In the genomic region with DNA sequence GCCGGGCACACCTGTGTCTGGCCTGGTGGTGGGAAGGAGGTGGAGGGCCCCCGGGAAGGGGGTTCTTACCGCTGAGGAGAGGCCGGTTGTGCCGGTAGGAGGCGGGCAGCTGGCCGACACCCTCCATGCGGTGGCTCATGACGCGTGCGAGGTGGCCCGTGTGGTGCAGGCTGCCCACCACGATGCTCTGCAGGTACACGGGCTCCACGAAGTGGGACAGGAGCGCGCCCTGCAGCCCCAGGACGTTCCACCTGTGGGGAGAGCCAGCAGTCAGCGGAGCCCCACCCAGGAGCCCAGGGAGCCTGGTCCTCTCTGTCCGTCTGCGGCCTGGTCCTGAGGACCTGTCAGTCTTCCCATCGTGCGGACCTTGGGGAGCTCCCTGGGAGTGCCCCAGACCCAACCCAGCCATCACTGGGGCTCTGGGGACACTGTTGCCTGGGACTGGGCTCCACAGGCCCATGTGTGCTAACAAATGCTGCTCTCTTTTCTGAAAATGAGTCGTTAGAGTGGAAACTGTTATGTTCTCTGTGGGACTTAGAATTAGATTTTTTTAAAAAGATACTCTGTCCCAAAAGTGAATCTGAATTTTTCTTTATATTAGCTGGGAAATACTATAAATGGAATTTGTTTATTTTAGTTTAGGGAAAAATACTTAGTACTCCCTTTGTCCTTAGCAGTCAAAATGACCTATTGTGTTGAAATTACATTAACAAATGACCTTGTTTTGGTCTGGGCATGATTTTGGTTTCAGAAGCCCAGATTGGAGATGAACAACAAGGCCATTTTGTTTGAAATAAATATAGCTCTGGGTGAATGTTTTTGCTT, we compare ENCODE assay signal across 17 cellular contexts.
A peak's percentile ranks its signal among the peaks of the same experiment; 100 is the strongest.
DNase-seq lines count a peak whose midpoint lies in the region; ATAC-seq and TF ChIP-seq lines count a peak whose summit lies in the region.
"Had no signal": no experiment of that assay in that cellular context is flagged by ENCODE, and none has a peak within 500 bp of the region (broad histone marks: within the 10 kb centered on the region; RNA-seq: fewer than 3 reads in every experiment).

No MANE protein-coding gene starts in this region.

- no peaks in the 10 kb centered on the region for H3K9me3 Mint-ChIP-seq in osteocyte (ENCODE audit: unreplicated experiment)
- no peaks in the 10 kb centered on the region for H3K9me3 Mint-ChIP-seq in stimulated activated naive B cell treated with anti-CD40 and anti-IgM and Interleukin-4, amounts not matched to agents 10 μg/mL and 1 μg/mL and 100 μg/mL, for 72 hours
- no peaks in the 10 kb centered on the region for H3K9me3 Mint-ChIP-seq in MCF 10A (ENCODE audit: unreplicated experiment)
- H3K9me3 Mint-ChIP-seq: CD4-positive, alpha-beta memory T cell had no signal

- DNase-seq in activated CD8-positive, alpha-beta memory T cell treated with anti-CD3 and anti-CD28 coated beads, Interleukin-2, amount 50 U/mL, for 48 hours, result peak; percentile 33
- DNase-seq in globus pallidus (ENCODE audit: low spot score) (peak; percentile 91), osteocyte (ENCODE audit: extremely low spot score, unreplicated experiment) (peak; percentile 83), MCF 10A (ENCODE audit: unreplicated experiment) (no peak), NCI-H146 treated with DMSO at 0.1 percent for 48 hours (lab: John Stamatoyannopoulos, UW; ENCODE audit: unreplicated experiment) (no peak), GDM1 (lab: John Stamatoyannopoulos, UW) (no peak)
- no peak for DNase-seq in stimulated activated naive B cell treated with anti-CD40 and anti-IgM and Interleukin-4, amounts not matched to agents 10 μg/mL and 1 μg/mL and 100 μg/mL, for 72 hours
- DNase-seq: activated CD4-positive, alpha-beta T cell treated with anti-CD3 and anti-CD28 coated beads for 1 hour; activated effector memory CD4-positive, alpha-beta T cell treated with anti-CD3 and anti-CD28 coated beads, Interleukin-2, amount 50 U/mL, for 16 hours; CD4-positive, alpha-beta memory T cell; esophagus squamous epithelium; NCI-H2081 treated with DMSO at 0.1 percent for 48 hours; stimulated activated CD4-positive, alpha-beta T cell treated with anti-CD3 and anti-CD28 coated beads, Interleukin-4, amount 100 ng/mL, for 1 hour had no signal

- CTCF ChIA-PET in MCF 10A (lab: Yijun Ruan, JAX), result no interaction called here

- H3K4me1 Mint-ChIP-seq in osteocyte (ENCODE audit: unreplicated experiment), result peaks cover 10% of the 10 kb centered on the region
- no peaks in the 10 kb centered on the region for H3K4me1 Mint-ChIP-seq in stimulated activated naive B cell treated with anti-CD40 and anti-IgM and Interleukin-4, amounts not matched to agents 10 μg/mL and 1 μg/mL and 100 μg/mL, for 72 hours
- no peaks in the 10 kb centered on the region for H3K4me1 Mint-ChIP-seq in MCF 10A (ENCODE audit: insufficient read depth, unreplicated experiment)
- H3K4me1 Mint-ChIP-seq: CD4-positive, alpha-beta memory T cell had no signal

- BruUV-seq in MCF 10A (replicated peaks; lab: Mats Ljungman, UMichigan), result no TSS peak

- TF ChIP-seq CTCF in osteocyte (IDR thresholded peaks at IDR 0.05) (no peak), MCF 10A (IDR thresholded peaks at IDR 0.05; ENCODE audit: unreplicated experiment) (no peak)

- H3K27me3 Mint-ChIP-seq in osteocyte (ENCODE audit: unreplicated experiment), result peaks cover 22% of the 10 kb centered on the region
- peaks cover 7 to 12% of the 10 kb centered on the region in 2 donors for H3K27me3 Mint-ChIP-seq in stimulated activated naive B cell treated with anti-CD40 and anti-IgM and Interleukin-4, amounts not matched to agents 10 μg/mL and 1 μg/mL and 100 μg/mL, for 72 hours
- H3K27me3 Mint-ChIP-seq in MCF 10A (ENCODE audit: insufficient read depth, unreplicated experiment), result peaks cover 34% of the 10 kb centered on the region

- ATAC-seq in stimulated activated naive B cell treated with anti-CD40 and anti-IgM and Interleukin-4, amounts not matched to agents 10 μg/mL and 1 μg/mL and 100 μg/mL, for 72 hours (replicated peaks), result no peak
- ATAC-seq: heart left ventricle had no signal

- intact Hi-C loops in MCF 10A (cut with micrococcal nuclease), result no loop called here

- POLR2A ChIA-PET in MCF 10A (lab: Yijun Ruan, JAX), result no interaction called here

- H3K4me3 Mint-ChIP-seq in osteocyte (ENCODE audit: unreplicated experiment), result no peak overlapping the region
- no peak overlapping the region for H3K4me3 Mint-ChIP-seq in stimulated activated naive B cell treated with anti-CD40 and anti-IgM and Interleukin-4, amounts not matched to agents 10 μg/mL and 1 μg/mL and 100 μg/mL, for 72 hours
- no peak overlapping the region for H3K4me3 Mint-ChIP-seq in MCF 10A (ENCODE audit: unreplicated experiment)
- H3K4me3 Mint-ChIP-seq: CD4-positive, alpha-beta memory T cell had no signal

- H3K36me3 Mint-ChIP-seq in osteocyte (ENCODE audit: unreplicated experiment) (peaks cover 2% of the 10 kb centered on the region), MCF 10A (ENCODE audit: insufficient read depth, unreplicated experiment) (peaks cover 6% of the 10 kb centered on the region)
- H3K36me3 Mint-ChIP-seq in stimulated activated naive B cell treated with anti-CD40 and anti-IgM and Interleukin-4, amounts not matched to agents 10 μg/mL and 1 μg/mL and 100 μg/mL, for 72 hours, result no peaks in the 10 kb centered on the region
- H3K36me3 Mint-ChIP-seq: CD4-positive, alpha-beta memory T cell had no signal

- peak overlapping the region; percentile 100 for H3K27ac ChIP-seq in temporal lobe (ENCODE audit: low read depth, low read length)
- H3K27ac ChIP-seq: esophagus squamous epithelium, ovary, skin epidermis had no signal

- H3K27ac Mint-ChIP-seq in osteocyte (ENCODE audit: unreplicated experiment) (no peak overlapping the region), MCF 10A (ENCODE audit: low read depth, unreplicated experiment) (no peak overlapping the region)
- no peak overlapping the region for H3K27ac Mint-ChIP-seq in stimulated activated naive B cell treated with anti-CD40 and anti-IgM and Interleukin-4, amounts not matched to agents 10 μg/mL and 1 μg/mL and 100 μg/mL, for 72 hours
- H3K27ac Mint-ChIP-seq: CD4-positive, alpha-beta memory T cell had no signal

Comparison
In these comparisons a context has a peak if more than half of its experiments do, and no peak if none do; other contexts are left out.
1. DNase-seq: peak in activated CD8-positive, alpha-beta memory T cell treated with anti-CD3 and anti-CD28 coated beads, Interleukin-2, amount 50 U/mL, for 48 hours (single experiment), globus pallidus (single experiment) and osteocyte (single experiment); none in stimulated activated naive B cell treated with anti-CD40 and anti-IgM and Interleukin-4, amounts not matched to agents 10 μg/mL and 1 μg/mL and 100 μg/mL, for 72 hours (single experiment), MCF 10A (single experiment), NCI-H146 treated with DMSO at 0.1 percent for 48 hours (single experiment) and GDM1 (single experiment).